ENCODE assay signal across 16 cellular contexts in genomic region chr13:112871742-112872141, GRCh38.
DNase-seq lines count a peak whose midpoint lies in the region; ATAC-seq and TF ChIP-seq lines count a peak whose summit lies in the region.
"Had no signal": no experiment of that assay in that cellular context is flagged by ENCODE, and none has a peak within 500 bp of the region (broad histone marks: within the 10 kb centered on the region; RNA-seq: fewer than 3 reads in every experiment).

No MANE protein-coding gene starts in this region.

- H3K9me2 ChIP-seq in HCT116 (ENCODE audit: insufficient read depth), result no peaks in the 10 kb centered on the region

- H3K4me3 ChIP-seq in HCT116 (replicated peaks in 1 of 2; ENCODE audit: low read depth in 1 of 2, low read length in 2 of 2), result peak overlapping the region; percentile 35 to 41; a peak in 2 of 4 replicates
- no peak overlapping the region for H3K4me3 ChIP-seq in coronary artery
- no peak overlapping the region for H3K4me3 ChIP-seq in sigmoid colon
- H3K4me3 ChIP-seq: GM23248 had no signal

- intact Hi-C loops in HCT116 (cut with micrococcal nuclease), result loop anchor here (5.0 kb wide), 1 partner anchor 139 kb away; no protein-coding TSS in a partner anchor
- intact Hi-C loops in sigmoid colon (cut with DNase I), result no loop called here

- H3K9me3 Mint-ChIP-seq in activated T-cell treated with anti-CD3 and anti-CD28 coated beads, Interleukin-2, amount 50 U/mL, for 24 hours, result no peaks in the 10 kb centered on the region

- H3K4me3 Mint-ChIP-seq in activated T-cell treated with anti-CD3 and anti-CD28 coated beads, Interleukin-2, amount 50 U/mL, for 24 hours, result no peak overlapping the region

- RAD21 ChIA-PET in HCT116 (lab: Charles Lee; ENCODE audit: low non-redundant PET in 1 of 2, low total read pairs in 2 of 2, uncharacterized antibody in 2 of 2, unreplicated experiment in 2 of 2), result no interaction called here

- H3K4me1 ChIP-seq in HCT116 (ENCODE audit: control insufficient read depth in 1 of 2, insufficient read depth in 2 of 2, low read length in 2 of 2) (peaks cover 28 to 34% of the 10 kb centered on the region in 2 experiments), sigmoid colon (peaks cover 0 to 6% (median 6%) of the 10 kb centered on the region in 4 donors)

- no peak for TF ChIP-seq RAD21 in HCT116 (IDR thresholded peaks at IDR 0.05; ENCODE audit: low read depth)

- H4K20me1 ChIP-seq in HCT116 (ENCODE audit: insufficient read depth), result no peaks in the 10 kb centered on the region

- TF ChIP-seq EP300 in sigmoid colon (IDR thresholded peaks at IDR 0.05), result no peak

- H3K4me1 Mint-ChIP-seq in activated T-cell treated with anti-CD3 and anti-CD28 coated beads, Interleukin-2, amount 50 U/mL, for 24 hours (ENCODE audit: low read depth), result peaks cover 55% of the 10 kb centered on the region

- no peaks in the 10 kb centered on the region for H3K27me3 ChIP-seq in HCT116 (ENCODE audit: insufficient read depth, low read length)
- no peaks in the 10 kb centered on the region for H3K27me3 ChIP-seq in sigmoid colon

- H3K36me3 Mint-ChIP-seq in activated T-cell treated with anti-CD3 and anti-CD28 coated beads, Interleukin-2, amount 50 U/mL, for 24 hours (ENCODE audit: low read depth), result peaks cover 49% of the 10 kb centered on the region

- TF ChIP-seq CTCF in HCT116 (IDR thresholded peaks at IDR 0.05 in 2 of 3, conservative IDR thresholded peaks at IDR 0.05 in 1 of 3; ENCODE audit: borderline replicate concordance in 1 of 3, insufficient read depth in 1 of 3, low read depth in 2 of 3, low read length in 2 of 3), result no peak
- TF ChIP-seq CTCF in coronary artery (IDR thresholded peaks at IDR 0.05), result no peak
- TF ChIP-seq CTCF in sigmoid colon (IDR thresholded peaks at IDR 0.05), result no peak

- BruUV-seq in HCT116 (replicated peaks; lab: Mats Ljungman, UMichigan), result no TSS peak

- no peaks in the 10 kb centered on the region for H3K79me2 ChIP-seq in HCT116 (ENCODE audit: insufficient read depth, low read length)

- ATAC-seq in HCT116, result no peak

- H3K27me3 Mint-ChIP-seq in activated T-cell treated with anti-CD3 and anti-CD28 coated beads, Interleukin-2, amount 50 U/mL, for 24 hours, result no peaks in the 10 kb centered on the region

- H3K9me3 ChIP-seq in HCT116 (ENCODE audit: control insufficient read depth in 1 of 2, insufficient read depth in 1 of 2, low read depth in 1 of 2, low read length in 2 of 2) (no peaks in the 10 kb centered on the region), sigmoid colon (no peaks in the 10 kb centered on the region)

- peak overlapping the region; percentile 61 for H3K27ac Mint-ChIP-seq in activated T-cell treated with anti-CD3 and anti-CD28 coated beads, Interleukin-2, amount 50 U/mL, for 24 hours

- no peak overlapping the region for H3K9ac ChIP-seq in HCT116 (ENCODE audit: low read length)
- H3K9ac ChIP-seq: GM23248 had no signal

- peak overlapping the region; percentile 91 for H3K27ac ChIP-seq in HCT116 (ENCODE audit: low read depth, low read length)
- H3K27ac ChIP-seq in coronary artery, result no peak overlapping the region
- H3K27ac ChIP-seq in sigmoid colon, result no peak overlapping the region
- H3K27ac ChIP-seq: GM23248 had no signal

- H2AFZ ChIP-seq in HCT116 (ENCODE audit: low read depth, low read length, poor library complexity, severe bottlenecking), result no peak overlapping the region
- H2AFZ ChIP-seq: GM23248 had no signal

- peak; percentile 26 for DNase-seq in activated T-cell treated with anti-CD3 and anti-CD28 coated beads, Interleukin-2, amount 50 U/mL, for 24 hours
- DNase-seq in activated T-cell treated with anti-CD3 and anti-CD28 coated beads for 4 hours, result no peak
- no peak for DNase-seq in HCT116 (ENCODE audit: low read depth, low spot score)
- DNase-seq in coronary artery (ENCODE audit: low spot score), result peak; percentile 69
- DNase-seq in sigmoid colon, result peak; percentile 36
- DNase-seq in occipital lobe (lab: John Stamatoyannopoulos, UW), result no peak
- no peak for DNase-seq in iPS-NIHi7 (ENCODE audit: extremely low spot score)
- DNase-seq: DMS79, GM23248, HCEC 1CT, NCI-H1105, NCI-H2081 treated with DMSO at 0.1 percent for 48 hours, NCI-H446 treated with DMSO at 0.1 percent for 48 hours, NCI-H748 treated with DMSO at 0.1 percent for 48 hours, OCI-M1, SHP77 had no signal

- peaks cover 0 to 25% of the 10 kb centered on the region in 2 experiments; a peak in 2 of 4 replicates for H3K36me3 ChIP-seq in HCT116 (ENCODE audit: control insufficient read depth in 1 of 2, insufficient read depth in 2 of 2, low read length in 2 of 2)
- H3K36me3 ChIP-seq in sigmoid colon, result peaks cover 0 to 37% (median 3%) of the 10 kb centered on the region in 4 donors

- peak overlapping the region; percentile 65 for H3K4me2 ChIP-seq in HCT116 (ENCODE audit: low read length)

- POLR2A ChIA-PET in HCT116 (lab: Charles Lee), result no interaction called here

- CTCF ChIA-PET in HCT116 (lab: Charles Lee), result no interaction called here

- 92 to 96% methylated on average over 12 of the region's 12 CpGs for WGBS in sigmoid colon, 2 donors

- TF ChIP-seq POLR2A in HCT116 (IDR thresholded peaks at IDR 0.05; ENCODE audit: borderline replicate concordance, extremely low read depth, insufficient read depth, insufficient read length) (no peak), sigmoid colon (IDR thresholded peaks at IDR 0.05) (no peak)

TF ChIP-seq in HCT116, 20 proteins besides CTCF, POLR2A, EP300 and RAD21 (continues in another document):
- TF ChIP-seq ATF3 (IDR thresholded peaks at IDR 0.05) (no peak), YY1 (IDR thresholded peaks at IDR 0.05; ENCODE audit: extremely low read depth, insufficient replicate concordance, low read depth, low read length) (no peak), TCF7L2 (IDR thresholded peaks at IDR 0.05; ENCODE audit: borderline replicate concordance, extremely low read depth, insufficient read depth, insufficient read length) (no peak), SIN3A (IDR thresholded peaks at IDR 0.05; ENCODE audit: low read depth) (no peak), EZH2 (IDR thresholded peaks at IDR 0.05) (no peak), FOSL1 (IDR thresholded peaks at IDR 0.05; ENCODE audit: low read depth) (no peak), REST (IDR thresholded peaks at IDR 0.05; ENCODE audit: low read depth) (no peak), CBX3 (IDR thresholded peaks at IDR 0.05; ENCODE audit: low read depth) (no peak), ZBTB33 (IDR thresholded peaks at IDR 0.05; ENCODE audit: extremely low read depth, insufficient replicate concordance, low read length) (no peak), POLR2AphosphoS5 (IDR thresholded peaks at IDR 0.05; ENCODE audit: low read depth, low read length) (no peak), EGR1 (IDR thresholded peaks at IDR 0.05; ENCODE audit: low read depth) (no peak), ZFX (IDR thresholded peaks at IDR 0.05) (no peak), ELF1 (IDR thresholded peaks at IDR 0.05; ENCODE audit: borderline replicate concordance, low read depth) (no peak), EZH2phosphoT487 (IDR thresholded peaks at IDR 0.05; ENCODE audit: borderline replicate concordance) (no peak), ZNF274 (IDR thresholded peaks at IDR 0.05; ENCODE audit: low read depth, low read length) (no peak), SRF (IDR thresholded peaks at IDR 0.05; ENCODE audit: low read depth) (no peak), JUND (IDR thresholded peaks at IDR 0.05) (no peak), SP1 (IDR thresholded peaks at IDR 0.05; ENCODE audit: low read depth) (no peak), CEBPB (IDR thresholded peaks at IDR 0.05; ENCODE audit: low read depth) (no peak)

Comparison
In these comparisons a context has a peak if more than half of its experiments do, and no peak if none do; other contexts are left out.
1. DNase-seq: peak in activated T-cell treated with anti-CD3 and anti-CD28 coated beads, Interleukin-2, amount 50 U/mL, for 24 hours (single experiment), coronary artery (single experiment) and sigmoid colon (single experiment); none in activated T-cell treated with anti-CD3 and anti-CD28 coated beads for 4 hours (single experiment), HCT116 (single experiment), occipital lobe (single experiment) and iPS-NIHi7 (single experiment).
2. H3K4me3 ChIP-seq: peak in HCT116 (2 of 2); none in coronary artery (single experiment) and sigmoid colon (0 of 4).